Comparison of ENCODE assay signal across 2 cellular contexts in the genomic region with DNA sequence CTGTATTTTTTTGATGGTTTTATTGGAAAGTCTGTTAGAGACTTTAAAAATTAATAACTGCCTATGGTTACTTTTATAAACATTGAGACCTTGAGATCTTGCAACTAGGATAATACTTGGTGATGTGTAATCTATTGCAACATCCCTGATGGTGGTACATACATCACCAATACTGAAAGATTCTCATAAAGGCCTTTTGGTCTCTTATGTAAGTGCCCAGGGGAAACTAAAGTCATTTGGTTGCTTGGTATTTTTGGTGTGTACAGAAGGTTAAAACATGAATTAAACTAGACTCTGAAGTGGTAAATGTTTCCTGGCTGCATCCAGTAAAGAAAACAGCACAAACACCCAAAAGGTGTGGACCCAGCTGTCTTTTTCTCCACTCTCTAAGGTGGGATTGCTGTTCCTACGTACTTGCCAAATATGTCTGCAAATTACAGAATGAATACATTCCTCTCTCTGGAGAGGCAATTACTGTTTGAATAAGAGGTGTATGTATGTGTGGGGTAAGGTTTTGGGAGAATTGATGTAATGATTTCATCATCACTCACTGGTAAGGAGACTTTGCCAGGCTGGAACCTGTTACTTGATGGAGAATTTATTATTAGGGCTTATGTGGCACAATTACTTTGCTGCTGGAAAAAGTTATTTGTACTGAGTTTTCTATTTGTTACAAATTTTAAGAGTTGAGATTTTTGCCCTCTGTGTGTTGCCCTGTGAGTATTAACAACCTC.
TF ChIP-seq lines count a peak whose summit lies in the region.

No MANE protein-coding gene starts in this region.

TF ChIP-seq in GM12878, 131 proteins besides CTCF, POLR2A, EP300 and RAD21:
- TF ChIP-seq ATF2 (IDR thresholded peaks at IDR 0.05; ENCODE audit: low read length) (peak; percentile 32; the same call in 1 of the 2 replicates), SKIL (IDR thresholded peaks at IDR 0.05; ENCODE audit: low read depth, poor library complexity, severe bottlenecking) (no peak), ZNF592 (IDR thresholded peaks at IDR 0.05) (no peak), ZNF24 (IDR thresholded peaks at IDR 0.05) (0 out of 2 replicates have a peak, but pooled peaks have one; percentile 8), MYB (IDR thresholded peaks at IDR 0.05; ENCODE audit: borderline replicate concordance, low read depth, low read length) (no peak), ELK1 (IDR thresholded peaks at IDR 0.05; ENCODE audit: low read depth, low read length) (no peak), CEBPB (IDR thresholded peaks at IDR 0.05; ENCODE audit: borderline replicate concordance in 1 of 2, low read depth in 2 of 2, low read length in 2 of 2) (peak in 1 of 2 experiments; percentile 39; a peak in 1 of 4 replicates), PML (IDR thresholded peaks at IDR 0.05; ENCODE audit: low read length) (no peak), SMAD5 (IDR thresholded peaks at IDR 0.05; ENCODE audit: low read depth) (no peak), PAX5 (IDR thresholded peaks at IDR 0.05; ENCODE audit: borderline replicate concordance, low read depth, low read length) (no peak), SREBF1 (IDR thresholded peaks at IDR 0.05; ENCODE audit: low read length) (no peak)
- TF ChIP-seq, protein P1, sequence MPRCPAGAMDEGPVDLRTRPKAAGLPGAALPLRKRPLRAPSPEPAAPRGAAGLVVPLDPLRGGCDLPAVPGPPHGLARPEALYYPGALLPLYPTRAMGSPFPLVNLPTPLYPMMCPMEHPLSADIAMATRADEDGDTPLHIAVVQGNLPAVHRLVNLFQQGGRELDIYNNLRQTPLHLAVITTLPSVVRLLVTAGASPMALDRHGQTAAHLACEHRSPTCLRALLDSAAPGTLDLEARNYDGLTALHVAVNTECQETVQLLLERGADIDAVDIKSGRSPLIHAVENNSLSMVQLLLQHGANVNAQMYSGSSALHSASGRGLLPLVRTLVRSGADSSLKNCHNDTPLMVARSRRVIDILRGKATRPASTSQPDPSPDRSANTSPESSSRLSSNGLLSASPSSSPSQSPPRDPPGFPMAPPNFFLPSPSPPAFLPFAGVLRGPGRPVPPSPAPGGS (IDR thresholded peaks at IDR 0.05; ENCODE audit: borderline replicate concordance, insufficient read depth, low read depth, low read length, poor library complexity, severe bottlenecking), result peak; percentile 33
TF ChIP-seq in GM12878: peak in this region for 4.

TF ChIP-seq in SK-N-SH, 30 proteins besides CTCF, POLR2A, EP300 and RAD21:
- TF ChIP-seq ZBTB33 (IDR thresholded peaks at IDR 0.05; ENCODE audit: borderline replicate concordance, low read depth) (no peak), RCOR1 (IDR thresholded peaks at IDR 0.05; ENCODE audit: low read length) (no peak), NRF1 (IDR thresholded peaks at IDR 0.05; ENCODE audit: low read depth, low read length) (no peak), USF2 (IDR thresholded peaks at IDR 0.05; ENCODE audit: borderline replicate concordance, low read depth, low read length) (no peak), POLR2AphosphoS5 (IDR thresholded peaks at IDR 0.05; ENCODE audit: low read depth, low read length) (no peak), MXI1 (IDR thresholded peaks at IDR 0.05; ENCODE audit: low read depth, low read length) (no peak), SMC3 (IDR thresholded peaks at IDR 0.05; ENCODE audit: low read depth, low read length) (no peak), FOXJ3 (CRISPR knock-in tag; IDR thresholded peaks at IDR 0.05) (no peak), ELF1 (IDR thresholded peaks at IDR 0.05) (no peak), GABPA (IDR thresholded peaks at IDR 0.05; ENCODE audit: low read depth) (no peak), YY1 (IDR thresholded peaks at IDR 0.05; ENCODE audit: low read depth) (no peak), FOXM1 (IDR thresholded peaks at IDR 0.05; ENCODE audit: low read depth) (no peak)
